ENCODE assay signal across 8 cellular contexts in genomic region chr1:211352985-211353515, GRCh38.
DNase-seq lines count a peak whose midpoint lies in the region; ATAC-seq and TF ChIP-seq lines count a peak whose summit lies in the region.

No MANE protein-coding gene starts in this region.

- H3K27ac Mint-ChIP-seq in effector memory CD8-positive, alpha-beta T cell: peak overlapping the region; percentile 90 to 92

- H3K27me3 Mint-ChIP-seq in effector memory CD8-positive, alpha-beta T cell: no peaks in the 10 kb centered on the region

- DNase-seq in GM12864 (ENCODE audit: low read depth) (peak; percentile 45), KBM-7 (peak; percentile 52), retinal pigment epithelial cell (ENCODE audit: low read depth) (no peak), NCI-H510A (lab: John Stamatoyannopoulos, UW) (no peak), amniotic stem cell (lab: John Stamatoyannopoulos, UW) (no peak)
- DNase-seq in activated CD4-positive, alpha-beta T cell treated with anti-CD3 and anti-CD28 coated beads for 48 hours: peak; percentile 76
- DNase-seq in effector memory CD8-positive, alpha-beta T cell: peak; percentile 56 to 64 (median 58)

- peak; percentile 89 for TF ChIP-seq CTCF in GM12864 (IDR thresholded peaks at IDR 0.05; ENCODE audit: low read depth, low read length, missing control alignments)
- peak; percentile 73 for TF ChIP-seq CTCF in retinal pigment epithelial cell (conservative IDR thresholded peaks at IDR 0.05; ENCODE audit: low read depth, low read length)

- peak overlapping the region; percentile 73 to 77 for H3K4me3 Mint-ChIP-seq in effector memory CD8-positive, alpha-beta T cell

- H3K4me1 Mint-ChIP-seq in effector memory CD8-positive, alpha-beta T cell (ENCODE audit: low read depth in 2 of 2): peaks cover 52 to 61% of the 10 kb centered on the region in 2 donors

- H3K9me3 Mint-ChIP-seq in effector memory CD8-positive, alpha-beta T cell: no peaks in the 10 kb centered on the region

- peak; percentile 89 for ATAC-seq in GM21529 (IDR thresholded peaks at IDR 0.05; ENCODE audit: unreplicated experiment)
- ATAC-seq in effector memory CD8-positive, alpha-beta T cell (replicated peaks): peak; percentile 89

- in situ Hi-C loops in KBM-7 (cut with MboI; ENCODE audit: low pct_unique_long_range_greater_than_20kb, low sequenced_read_pairs): no loop called here

- H3K4me3 ChIP-seq in GM12864 (ENCODE audit: low read depth, low read length) (no peak overlapping the region), retinal pigment epithelial cell (ENCODE audit: low read length) (no peak overlapping the region)

- peaks cover 28% of the 10 kb centered on the region for H3K36me3 Mint-ChIP-seq in effector memory CD8-positive, alpha-beta T cell (ENCODE audit: insufficient read depth)

Comparison
In these comparisons a context has a peak if more than half of its experiments do, and no peak if none do; other contexts are left out.
1. DNase-seq: peak in GM12864 (single experiment), KBM-7 (single experiment), activated CD4-positive, alpha-beta T cell treated with anti-CD3 and anti-CD28 coated beads for 48 hours (single experiment) and effector memory CD8-positive, alpha-beta T cell (3 of 3); none in retinal pigment epithelial cell (single experiment), NCI-H510A (single experiment) and amniotic stem cell (single experiment).